Comparison of ENCODE assay signal across 8 cellular contexts in the genomic region with DNA sequence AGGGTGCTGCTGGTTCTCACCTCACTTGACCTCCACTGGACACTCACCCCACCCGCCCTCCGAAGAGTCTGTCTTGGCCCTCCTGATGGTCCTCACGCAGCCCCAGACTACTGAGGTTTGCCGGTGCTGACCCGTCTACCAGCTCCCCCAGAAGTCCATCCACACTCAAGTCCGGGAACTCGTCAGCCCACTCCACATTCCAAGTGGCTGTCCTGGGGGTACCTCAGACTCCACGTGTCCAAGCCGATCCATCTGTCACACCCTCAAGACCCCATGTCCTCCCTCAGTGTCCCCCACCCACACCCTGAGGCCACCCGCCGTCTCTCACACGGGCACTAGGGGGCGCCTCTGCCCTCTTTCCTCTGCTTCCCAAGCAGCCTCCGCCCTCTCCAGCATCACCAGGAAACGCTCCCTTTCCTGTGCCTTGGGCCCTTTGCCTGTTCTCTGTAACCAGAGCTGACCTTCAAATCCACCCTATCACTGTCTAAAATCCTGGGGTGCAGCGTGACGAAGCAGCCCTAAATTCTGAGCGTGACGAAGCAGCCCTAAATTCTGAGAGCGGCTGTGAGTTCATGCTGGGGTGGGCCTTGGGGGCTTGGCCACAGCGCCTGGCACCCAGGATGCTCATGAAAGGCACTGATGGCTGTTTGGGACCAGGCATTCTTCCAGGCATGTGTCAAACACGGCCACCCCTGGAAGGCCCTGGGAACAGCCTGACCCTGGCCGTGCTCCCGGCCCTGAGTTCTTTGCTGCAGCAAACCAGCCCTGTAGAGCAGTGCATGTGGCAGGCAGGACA.
DNase-seq lines count a peak whose midpoint lies in the region; ATAC-seq and TF ChIP-seq lines count a peak whose summit lies in the region.

No MANE protein-coding gene starts in this region.

- H3K27me3 Mint-ChIP-seq in Caco-2 (ENCODE audit: insufficient read depth, unreplicated experiment) (no peaks in the 10 kb centered on the region), mesothelial cell of epicardium (ENCODE audit: low read depth) (peaks cover 12% of the 10 kb centered on the region)

- DNase-seq in Caco-2 = peak; percentile 56 to 57
- DNase-seq in HFF-Myc (ENCODE audit: extremely low read depth, low read depth) = peak; percentile 16
- DNase-seq in SKM-1 treated with dmso at 0.1 percent for 144 hours (lab: John Stamatoyannopoulos, UW; ENCODE audit: unreplicated experiment) = peak; percentile 12
- DNase-seq in ecto neural progenitor cell (ENCODE audit: low spot score) = peak; percentile 85
- DNase-seq in mesothelial cell of epicardium (ENCODE audit: low spot score in 2 of 2, unreplicated experiment in 2 of 2) = no peak
- DNase-seq in vagina (ENCODE audit: extremely low spot score in 2 of 2) = no peak

- peaks cover 7% of the 10 kb centered on the region for H3K36me3 Mint-ChIP-seq in Caco-2 (ENCODE audit: insufficient read depth, unreplicated experiment)
- no peaks in the 10 kb centered on the region for H3K36me3 Mint-ChIP-seq in mesothelial cell of epicardium

- ATAC-seq in HG02884 (IDR thresholded peaks at IDR 0.05; ENCODE audit: unreplicated experiment) = no peak
- no peak for ATAC-seq in HG03520 (IDR thresholded peaks at IDR 0.05; ENCODE audit: unreplicated experiment)

- CTCF ChIA-PET in Caco-2 (lab: Charles Lee) = no interaction called here

- no peak overlapping the region for H3K4me3 Mint-ChIP-seq in Caco-2 (ENCODE audit: unreplicated experiment)
- no peak overlapping the region for H3K4me3 Mint-ChIP-seq in mesothelial cell of epicardium

- TF ChIP-seq POLR2A in vagina (IDR thresholded peaks at IDR 0.05) = no peak

- no peaks in the 10 kb centered on the region for H3K4me1 Mint-ChIP-seq in Caco-2 (ENCODE audit: low read depth, unreplicated experiment)
- H3K4me1 Mint-ChIP-seq in mesothelial cell of epicardium = no peaks in the 10 kb centered on the region

- peak; percentile 68 to 73 for TF ChIP-seq CTCF in Caco-2 (IDR thresholded peaks at IDR 0.05; ENCODE audit: insufficient read depth in 1 of 2, low read depth in 1 of 2, low read length in 1 of 2, severe bottlenecking in 1 of 2, unreplicated experiment in 1 of 2)
- TF ChIP-seq CTCF in HFF-Myc (IDR thresholded peaks at IDR 0.05; ENCODE audit: low read depth, low read length, missing control alignments) = peak; percentile 91
- peak; percentile 31 for TF ChIP-seq CTCF in mesothelial cell of epicardium (IDR thresholded peaks at IDR 0.05; ENCODE audit: unreplicated experiment)
- TF ChIP-seq CTCF in vagina (IDR thresholded peaks at IDR 0.05) = no peak

- POLR2A ChIA-PET in Caco-2 (lab: Charles Lee) = no interaction called here

- no peaks in the 10 kb centered on the region for H3K27me3 ChIP-seq in Caco-2 (replicated peaks; ENCODE audit: control insufficient read depth, insufficient read depth, low read length)
- no peaks in the 10 kb centered on the region for H3K27me3 ChIP-seq in vagina

- no peaks in the 10 kb centered on the region for H3K36me3 ChIP-seq in Caco-2 (ENCODE audit: control insufficient read depth, insufficient read depth, low read length)
- H3K36me3 ChIP-seq in vagina = no peaks in the 10 kb centered on the region

- H3K27ac Mint-ChIP-seq in Caco-2 (ENCODE audit: unreplicated experiment) (no peak overlapping the region), mesothelial cell of epicardium (no peak overlapping the region)

- no peak overlapping the region for H3K4me3 ChIP-seq in Caco-2 (ENCODE audit: low read depth, low read length)
- H3K4me3 ChIP-seq in HFF-Myc (replicated peaks; ENCODE audit: low read depth, low read length) = no peak overlapping the region
- no peak overlapping the region for H3K4me3 ChIP-seq in vagina

- intact Hi-C loops in Caco-2 (cut with micrococcal nuclease; ENCODE audit: unreplicated experiment) = no loop called here
- intact Hi-C loops in vagina (cut with DNase I) = no loop called here

- H3K4me1 ChIP-seq in Caco-2 (no peaks in the 10 kb centered on the region; the same call in 1 of the 2 replicates), vagina (peaks cover 13% of the 10 kb centered on the region)

- H3K9me3 Mint-ChIP-seq in Caco-2 (ENCODE audit: unreplicated experiment) (no peaks in the 10 kb centered on the region), mesothelial cell of epicardium (no peaks in the 10 kb centered on the region)

- no peaks in the 10 kb centered on the region for H3K9me3 ChIP-seq in Caco-2
- H3K9me3 ChIP-seq in vagina = no peaks in the 10 kb centered on the region

- no peak overlapping the region for H3K27ac ChIP-seq in vagina

- BruUV-seq in Caco-2 (replicated peaks; lab: Mats Ljungman, UMichigan) = no TSS peak

Comparison
In these comparisons a context has a peak if more than half of its experiments do, and no peak if none do; other contexts are left out.
1. DNase-seq: peak in Caco-2 (2 of 2), HFF-Myc (single experiment), SKM-1 treated with dmso at 0.1 percent for 144 hours (single experiment) and ecto neural progenitor cell (single experiment); none in mesothelial cell of epicardium (0 of 2) and vagina (0 of 2).
2. CTCF ChIP-seq: peak in Caco-2 (2 of 2), HFF-Myc (single experiment) and mesothelial cell of epicardium (single experiment); none in vagina (0 of 3).